ENCODE assay signal across 8 cellular contexts in genomic region chr7:128937647-128938523, GRCh38. TPM values are rescaled to one million over a fixed set of nuclear protein-coding genes. Genes with fewer than 3 reads are reported as not detected.
DNase-seq lines count a peak whose midpoint lies in the region; ATAC-seq and TF ChIP-seq lines count a peak whose summit lies in the region.

Gene IRF5, plus strand, starts transcription at chr7:128937927. Its CDS starts 4,155 bp downstream, at chr7:128942082.

- no peak for TF ChIP-seq CTCF in sigmoid colon (IDR thresholded peaks at IDR 0.05)

- H3K27me3 ChIP-seq in iPS DF 6.9 (ENCODE audit: control insufficient read depth, insufficient read depth, low read length) (peaks cover 26% of the 10 kb centered on the region), sigmoid colon (peaks cover 14 to 72% (median 27%) of the 10 kb centered on the region in 3 donors)

- TF ChIP-seq POLR2A in sigmoid colon (IDR thresholded peaks at IDR 0.05) = no peak

- peak; percentile 5 for ATAC-seq in activated naive CD8-positive, alpha-beta T cell treated with anti-CD3 and anti-CD28 coated beads, Interleukin-2, amount 50 U/mL, for 24 hours
- no peak for ATAC-seq in HG02973 (IDR thresholded peaks at IDR 0.05; ENCODE audit: unreplicated experiment)

- H3K4me3 ChIP-seq in iPS DF 6.9 (ENCODE audit: low read length) (peak within 1 kb of the TSS; percentile 56), sigmoid colon (peak within 1 kb of the TSS; percentile 21 to 59 (median 48))

- no CpG with 5 or more reads among the region's 82 CpGs for WGBS in iPS DF 6.9 (ENCODE audit: insufficient coverage, insufficient read length)
- WGBS in sigmoid colon, 2 donors = 1% methylated on average over 82 of the region's 82 CpGs

- H3K27ac ChIP-seq in iPS DF 6.9 (ENCODE audit: low read length) (no peak within 1 kb of the TSS), sigmoid colon (peak within 1 kb of the TSS; percentile 35 to 56 (median 46))

- TF ChIP-seq EP300 in sigmoid colon (IDR thresholded peaks at IDR 0.05) = no peak

- H3K9me3 ChIP-seq in iPS DF 6.9 (ENCODE audit: control insufficient read depth, insufficient read depth, low read length) (no peaks in the 10 kb centered on the region), sigmoid colon (no peaks in the 10 kb centered on the region)

- intact Hi-C loops in sigmoid colon (cut with DNase I) = no loop called here

- peaks cover 2% of the 10 kb centered on the region for H3K36me3 Mint-ChIP-seq in activated naive CD8-positive, alpha-beta T cell treated with anti-CD3 and anti-CD28 coated beads, Interleukin-2, amount 50 U/mL, for 24 hours (ENCODE audit: low read depth)

- H3K36me3 ChIP-seq in iPS DF 6.9 (ENCODE audit: control insufficient read depth, insufficient read depth, low read length) (no peaks in the 10 kb centered on the region), sigmoid colon (no peaks in the 10 kb centered on the region)

- H3K4me1 ChIP-seq in iPS DF 6.9 (ENCODE audit: control insufficient read depth, insufficient read depth, low read length) (peaks cover 2% of the 10 kb centered on the region; the same call in 1 of the 2 replicates), sigmoid colon (peaks cover 0 to 19% (median 18%) of the 10 kb centered on the region in 4 donors)

- peak within 1 kb of the TSS; percentile 68 for H3K27ac Mint-ChIP-seq in activated naive CD8-positive, alpha-beta T cell treated with anti-CD3 and anti-CD28 coated beads, Interleukin-2, amount 50 U/mL, for 24 hours

- DNase-seq in stimulated activated naive CD4-positive, alpha-beta T cell treated with Interleukin-2 at 50 U/mL for 16 hours (lab: John Stamatoyannopoulos, UW) = peak; percentile 18
- DNase-seq in stimulated activated naive CD4-positive, alpha-beta T cell (lab: John Stamatoyannopoulos, UW) = no peak
- DNase-seq in MV-4-11 (lab: John Stamatoyannopoulos, UW) (peak; percentile 27), iPS DF 6.9 (ENCODE audit: low read depth, low spot score) (no peak), sigmoid colon (peak; percentile 65), HuH-7 (ENCODE audit: low spot score) (no peak)
- peak; percentile 27 for DNase-seq in activated naive CD8-positive, alpha-beta T cell treated with anti-CD3 and anti-CD28 coated beads, Interleukin-2, amount 50 U/mL, for 24 hours

- H3K9me3 Mint-ChIP-seq in activated naive CD8-positive, alpha-beta T cell treated with anti-CD3 and anti-CD28 coated beads, Interleukin-2, amount 50 U/mL, for 24 hours = no peaks in the 10 kb centered on the region

- peaks cover 41% of the 10 kb centered on the region for H3K4me1 Mint-ChIP-seq in activated naive CD8-positive, alpha-beta T cell treated with anti-CD3 and anti-CD28 coated beads, Interleukin-2, amount 50 U/mL, for 24 hours

- peak within 1 kb of the TSS; percentile 83 for H3K4me3 Mint-ChIP-seq in activated naive CD8-positive, alpha-beta T cell treated with anti-CD3 and anti-CD28 coated beads, Interleukin-2, amount 50 U/mL, for 24 hours

- peaks cover 25% of the 10 kb centered on the region for H3K27me3 Mint-ChIP-seq in activated naive CD8-positive, alpha-beta T cell treated with anti-CD3 and anti-CD28 coated beads, Interleukin-2, amount 50 U/mL, for 24 hours

RNA-seq across cellular contexts. Expression of gene IRF5, which starts in this region (rescaled TPM):
- 10 to 100 TPM in 1 of 4 donors, 1 to 10 TPM in 3; 6.0 to 15.3 (median 8.1) TPM for total RNA-seq in sigmoid colon
- polyA plus RNA-seq in sigmoid colon = 10 to 100 TPM in 1 of 3 donors, 1 to 10 TPM in 2; 4.6 to 11.3 (median 4.8) TPM

Comparison
In these comparisons a context has a peak if more than half of its experiments do, and no peak if none do; other contexts are left out.
1. DNase-seq: peak in stimulated activated naive CD4-positive, alpha-beta T cell treated with Interleukin-2 at 50 U/mL for 16 hours (single experiment), MV-4-11 (single experiment), activated naive CD8-positive, alpha-beta T cell treated with anti-CD3 and anti-CD28 coated beads, Interleukin-2, amount 50 U/mL, for 24 hours (single experiment) and sigmoid colon (single experiment); none in stimulated activated naive CD4-positive, alpha-beta T cell (0 of 6), iPS DF 6.9 (single experiment) and HuH-7 (single experiment).